Comparison of ENCODE assay signal across 9 cellular contexts in the genomic region with DNA sequence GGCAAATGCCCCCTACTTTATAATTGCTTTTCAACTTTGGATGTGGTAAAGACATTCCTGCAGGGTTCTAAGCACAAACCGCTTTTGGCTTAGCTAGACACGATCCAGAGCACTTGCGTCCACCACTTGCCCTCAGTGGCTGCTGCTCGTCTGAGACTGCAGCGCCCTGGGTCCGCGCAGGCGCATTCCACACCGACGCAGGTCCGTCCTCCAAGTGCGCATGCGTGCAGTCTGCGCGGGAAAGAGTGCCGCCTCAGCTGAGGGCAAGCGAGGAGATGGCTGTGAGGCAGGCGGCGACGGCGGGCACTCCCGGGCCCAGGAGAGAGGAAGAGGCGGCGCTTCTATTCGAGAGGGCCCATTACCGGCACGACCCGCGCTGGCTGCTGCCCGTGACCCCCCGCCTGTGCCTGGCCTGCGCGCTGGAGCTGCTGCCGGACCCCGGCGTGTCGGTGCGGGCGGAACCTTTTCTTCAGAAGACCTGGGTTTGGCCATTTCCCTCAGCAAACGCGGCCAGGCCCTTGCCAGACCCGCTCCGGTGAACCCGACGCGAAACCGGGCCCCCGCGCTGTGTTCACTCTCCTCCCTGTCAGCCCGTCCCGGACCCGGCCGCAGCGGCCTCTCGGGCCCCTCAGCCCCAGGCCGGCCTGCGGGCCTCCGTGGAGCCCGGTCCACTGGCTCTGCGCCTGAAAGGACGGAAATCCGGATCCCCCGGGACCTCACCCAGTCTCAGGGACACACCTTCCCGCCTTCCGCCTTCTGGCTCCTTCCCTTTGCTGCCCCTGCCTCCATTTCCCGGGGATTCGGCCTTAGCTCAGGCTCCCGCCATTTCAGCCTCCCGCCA. TPM values are rescaled to one million over a fixed set of nuclear protein-coding genes. Genes with fewer than 3 reads are reported as not detected.
DNase-seq lines count a peak whose midpoint lies in the region; ATAC-seq and TF ChIP-seq lines count a peak whose summit lies in the region.
"Had no signal": no experiment of that assay in that cellular context is flagged by ENCODE, and none has a peak within 500 bp of the region (broad histone marks: within the 10 kb centered on the region; RNA-seq: fewer than 3 reads in every experiment).

A gene with protein sequence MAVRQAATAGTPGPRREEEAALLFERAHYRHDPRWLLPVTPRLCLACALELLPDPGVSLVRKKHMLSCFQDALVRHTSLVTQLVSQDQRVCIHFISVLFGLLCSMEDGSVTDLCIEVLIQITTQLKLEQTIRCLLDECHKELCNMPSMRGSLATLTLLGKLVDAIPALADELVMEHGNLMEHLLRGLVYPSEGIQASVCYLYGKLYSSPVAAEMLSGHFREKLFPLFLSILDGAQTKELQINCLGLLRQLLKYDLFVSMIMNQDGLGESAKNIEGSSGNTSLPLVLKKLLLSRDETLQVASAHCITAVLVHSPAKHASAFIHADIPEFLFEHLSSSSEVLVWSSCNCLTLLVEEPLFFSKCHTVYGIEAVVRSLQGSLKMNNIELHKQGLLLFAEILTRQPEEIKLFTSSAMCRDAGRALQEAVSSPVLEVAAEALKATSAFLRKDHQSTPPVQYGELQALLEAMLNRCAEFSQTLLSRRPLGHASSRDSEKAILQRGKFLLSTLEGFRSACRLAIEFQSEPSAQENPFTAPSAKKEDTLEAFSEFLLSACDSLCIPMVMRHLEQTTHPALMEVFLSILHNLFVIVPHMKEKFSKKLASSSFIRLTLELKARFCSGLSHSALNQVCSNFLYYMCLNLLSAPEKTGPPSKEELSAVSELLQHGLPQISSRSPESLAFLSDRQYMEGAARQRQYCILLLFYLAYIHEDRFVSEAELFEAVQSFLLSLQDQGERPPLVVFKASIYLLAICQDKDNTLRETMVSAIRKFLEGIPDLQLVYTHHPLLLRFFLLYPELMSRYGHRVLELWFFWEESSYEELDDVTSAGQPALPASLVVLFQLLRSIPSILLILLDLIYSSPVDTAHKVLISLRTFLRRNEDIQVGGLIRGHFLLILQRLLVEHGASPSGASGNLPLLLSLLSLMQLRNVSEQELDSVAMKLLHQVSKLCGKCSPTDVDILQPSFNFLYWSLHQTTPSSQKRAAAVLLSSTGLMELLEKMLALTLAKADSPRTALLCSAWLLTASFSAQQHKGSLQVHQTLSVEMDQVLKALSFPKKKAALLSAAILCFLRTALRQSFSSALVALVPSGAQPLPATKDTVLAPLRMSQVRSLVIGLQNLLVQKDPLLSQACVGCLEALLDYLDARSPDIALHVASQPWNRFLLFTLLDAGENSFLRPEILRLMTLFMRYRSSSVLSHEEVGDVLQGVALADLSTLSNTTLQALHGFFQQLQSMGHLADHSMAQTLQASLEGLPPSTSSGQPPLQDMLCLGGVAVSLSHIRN (plus strand): TSS at position 240 of the 841 bp plus-strand sequence. CDS start 36 bp downstream, at position 276.

- peaks cover 12% of the 10 kb centered on the region for H3K4me1 Mint-ChIP-seq in activated T-cell treated with anti-CD3 and anti-CD28 coated beads, Interleukin-2, amount 50 U/mL, for 24 hours (ENCODE audit: low read depth)
- no peaks in the 10 kb centered on the region for H3K4me1 Mint-ChIP-seq in Calu3 (ENCODE audit: low read depth, unreplicated experiment)

- peak within 1 kb of the TSS; percentile 31 for H3K4me3 ChIP-seq in osteoblast (ENCODE audit: insufficient read depth, low read length)
- H3K4me3 ChIP-seq: SJSA1 had no signal

- H3K27me3 Mint-ChIP-seq in activated T-cell treated with anti-CD3 and anti-CD28 coated beads, Interleukin-2, amount 50 U/mL, for 24 hours: no peaks in the 10 kb centered on the region
- H3K27me3 Mint-ChIP-seq in Calu3 (ENCODE audit: unreplicated experiment): no peaks in the 10 kb centered on the region

- no peaks in the 10 kb centered on the region for H3K27me3 ChIP-seq in osteoblast (ENCODE audit: insufficient read depth, low read length)
- H3K27me3 ChIP-seq: SJSA1 had no signal

- H3K27ac ChIP-seq in osteoblast (ENCODE audit: low read depth, low read length) (no peak within 1 kb of the TSS), substantia nigra (ENCODE audit: low read depth, low read length, poor library complexity, severe bottlenecking) (no peak within 1 kb of the TSS)
- H3K27ac ChIP-seq: SJSA1 had no signal

- CTCF ChIA-PET in Calu3 (lab: Charles Lee): no interaction called here

- peak within 1 kb of the TSS; percentile 82 for H3K27ac Mint-ChIP-seq in activated T-cell treated with anti-CD3 and anti-CD28 coated beads, Interleukin-2, amount 50 U/mL, for 24 hours
- no peak within 1 kb of the TSS for H3K27ac Mint-ChIP-seq in Calu3 (ENCODE audit: unreplicated experiment)

- ATAC-seq in GM19035 (IDR thresholded peaks at IDR 0.05; ENCODE audit: unreplicated experiment) (no peak), GM18858 (IDR thresholded peaks at IDR 0.05; ENCODE audit: unreplicated experiment) (no peak)

- H3K4me1 ChIP-seq in osteoblast (ENCODE audit: insufficient read depth, low read length): peaks cover 14% of the 10 kb centered on the region

- peak in 68 of 76 experiments; percentile 22 to 92 (median 80) for DNase-seq in HUDEP-2 (lab: John Stamatoyannopoulos, UW; ENCODE audit: unreplicated experiment in 76 of 76)
- DNase-seq in activated T-cell treated with anti-CD3 and anti-CD28 coated beads, Interleukin-2, amount 50 U/mL, for 24 hours: peak; percentile 95
- DNase-seq in fibroblast of peridontal ligament (ENCODE audit: extremely low read depth): peak; percentile 53
- peak; percentile 98 for DNase-seq in osteoblast (ENCODE audit: insufficient read length, low spot score, missing footprints)
- DNase-seq in substantia nigra (lab: John Stamatoyannopoulos, UW): peak; percentile 9 to 92 (median 67)
- DNase-seq in Calu3: no peak

- BruUV-seq in Calu3 (replicated peaks; lab: Mats Ljungman, UMichigan): no TSS peak

- no peaks in the 10 kb centered on the region for H3K9me3 ChIP-seq in osteoblast (ENCODE audit: low read depth, low read length)
- H3K9me3 ChIP-seq: SJSA1 had no signal

- peaks cover 6% of the 10 kb centered on the region for H3K36me3 Mint-ChIP-seq in activated T-cell treated with anti-CD3 and anti-CD28 coated beads, Interleukin-2, amount 50 U/mL, for 24 hours (ENCODE audit: low read depth)
- H3K36me3 Mint-ChIP-seq in Calu3 (ENCODE audit: insufficient read depth, unreplicated experiment): peaks cover 5% of the 10 kb centered on the region

- H3K36me3 ChIP-seq in osteoblast (ENCODE audit: insufficient read depth, low read length): no peaks in the 10 kb centered on the region

- peak within 1 kb of the TSS; percentile 76 for H3K4me2 ChIP-seq in osteoblast (ENCODE audit: insufficient read depth, low read length)

- no peaks in the 10 kb centered on the region for H3K79me2 ChIP-seq in osteoblast (ENCODE audit: insufficient read depth, low read length)

- no peaks in the 10 kb centered on the region for H4K20me1 ChIP-seq in osteoblast (ENCODE audit: insufficient read depth, low read length)

- TF ChIP-seq CTCF in osteoblast (IDR thresholded peaks at IDR 0.05; ENCODE audit: extremely low read depth, low read depth, low read length) (no peak), Calu3 (IDR thresholded peaks at IDR 0.05; ENCODE audit: unreplicated experiment) (no peak)

- peak within 1 kb of the TSS; percentile 61 for H2AFZ ChIP-seq in osteoblast (ENCODE audit: low read length)

- no peaks in the 10 kb centered on the region for H3K9me3 Mint-ChIP-seq in activated T-cell treated with anti-CD3 and anti-CD28 coated beads, Interleukin-2, amount 50 U/mL, for 24 hours
- H3K9me3 Mint-ChIP-seq in Calu3 (ENCODE audit: low read depth, unreplicated experiment): no peaks in the 10 kb centered on the region

- intact Hi-C loops in Calu3 (cut with micrococcal nuclease; ENCODE audit: unreplicated experiment): no loop called here

- H3K4me3 Mint-ChIP-seq in activated T-cell treated with anti-CD3 and anti-CD28 coated beads, Interleukin-2, amount 50 U/mL, for 24 hours: peak within 1 kb of the TSS; percentile 25
- no peak within 1 kb of the TSS for H3K4me3 Mint-ChIP-seq in Calu3 (ENCODE audit: low read depth, unreplicated experiment)

RNA-seq across cellular contexts. Expression of the gene that starts here (rescaled TPM):
- total RNA-seq in osteoblast (0.29 and 0.36 TPM in 2 replicates), Calu3 (2022) (0.68 and 0.83 TPM in 2 replicates)

Comparison
In these comparisons a context has a peak if more than half of its experiments do, and no peak if none do; other contexts are left out.
1. Peak in DNase-seq, H3K4me3 ChIP-seq and H3K4me2 ChIP-seq in osteoblast; RNA of the gene not detected or under 1 TPM.